Comparison of ENCODE assay signal across 12 cellular contexts in genomic region chr1:24768873-24769605, GRCh38. TPM values are rescaled to one million over a fixed set of nuclear protein-coding genes. Genes with fewer than 3 reads are reported as not detected.
DNase-seq lines count a peak whose midpoint lies in the region; ATAC-seq and TF ChIP-seq lines count a peak whose summit lies in the region.
"Had no signal": no experiment of that assay in that cellular context is flagged by ENCODE, and none has a peak within 500 bp of the region (broad histone marks: within the 10 kb centered on the region; RNA-seq: fewer than 3 reads in every experiment).

No MANE protein-coding gene starts in this region.

- TF ChIP-seq POLR2A in body of pancreas (IDR thresholded peaks at IDR 0.05) = no peak

- no TSS peak for BruUV-seq in PC-9 (replicated peaks; lab: Mats Ljungman, UMichigan)

- H3K4me2 ChIP-seq in PC-9 (no peak overlapping the region), smooth muscle cell (peak overlapping the region; percentile 35)

- H3K9ac ChIP-seq in smooth muscle cell (ENCODE audit: low read depth) = peak overlapping the region; percentile 12

- CTCF ChIA-PET in PC-9 (lab: Charles Lee) = interaction anchor here (0.7 kb wide), 1 partner anchor 370 kb away, joined by 3 read pairs; no protein-coding TSS in a partner anchor

- peaks cover 15% of the 10 kb centered on the region; the same call in 1 of the 2 replicates for H3K79me2 ChIP-seq in PC-9 (ENCODE audit: low read depth)
- H3K79me2 ChIP-seq in smooth muscle cell (ENCODE audit: low read depth) = peaks cover 97% of the 10 kb centered on the region

- H3F3A ChIP-seq in PC-9 (ENCODE audit: insufficient read depth, low read depth) (peaks cover 7% of the 10 kb centered on the region; the same call in 1 of the 2 replicates), smooth muscle cell (ENCODE audit: low read depth) (peaks cover 52% of the 10 kb centered on the region)

- POLR2A ChIA-PET in PC-9 (lab: Charles Lee; ENCODE audit: unreplicated experiment) = interaction anchor here (0.7 kb wide), 1 partner anchor 71 kb away, joined by 5 read pairs; no protein-coding TSS in a partner anchor

- H3K27ac ChIP-seq in PC-9 (peak overlapping the region; percentile 46; the same call in 1 of the 2 replicates), foreskin keratinocyte (peak overlapping the region; percentile 47), smooth muscle cell (ENCODE audit: low read depth) (peak overlapping the region; percentile 99), body of pancreas (peak overlapping the region in 2 of 4 donors; percentile 36 to 53)
- H3K27ac ChIP-seq: WERI-Rb-1 had no signal

- WGBS in smooth muscle cell (ENCODE audit: low lambda C conversion rate) = 52% methylated on average over 3 of the region's 4 CpGs
- WGBS in body of pancreas, 2 donors = 47 to 51% methylated on average over 4 of the region's 4 CpGs

- no peaks in the 10 kb centered on the region for H3K27me3 ChIP-seq in PC-9 (ENCODE audit: insufficient read depth, low read depth)
- H3K27me3 ChIP-seq in foreskin keratinocyte = no peaks in the 10 kb centered on the region
- H3K27me3 ChIP-seq in smooth muscle cell (ENCODE audit: low read depth) = no peaks in the 10 kb centered on the region
- no peaks in the 10 kb centered on the region for H3K27me3 ChIP-seq in body of pancreas

- intact Hi-C loops in PC-9 (cut with micrococcal nuclease; ENCODE audit: unreplicated experiment) (no loop called here), body of pancreas (cut with DNase I) (no loop called here)

- TF ChIP-seq CTCF in PC-9 (conservative IDR thresholded peaks at IDR 0.05) (no peak), foreskin keratinocyte (conservative IDR thresholded peaks at IDR 0.05) (no peak), smooth muscle cell (IDR thresholded peaks at IDR 0.05; ENCODE audit: borderline replicate concordance, insufficient read depth, poor library complexity, severe bottlenecking) (no peak), body of pancreas (IDR thresholded peaks at IDR 0.05) (no peak)

- no peaks in the 10 kb centered on the region; the same call in 1 of the 2 replicates for H3K4me1 ChIP-seq in PC-9 (replicated peaks; ENCODE audit: insufficient read depth)
- H3K4me1 ChIP-seq in foreskin keratinocyte = peaks cover 27% of the 10 kb centered on the region
- H3K4me1 ChIP-seq in smooth muscle cell (ENCODE audit: low read depth) = peaks cover 36% of the 10 kb centered on the region
- H3K4me1 ChIP-seq in body of pancreas = peaks cover 37% of the 10 kb centered on the region

- no peak for ATAC-seq in foreskin keratinocyte
- ATAC-seq in body of pancreas = no peak
- ATAC-seq in HG03378 (IDR thresholded peaks at IDR 0.05; ENCODE audit: unreplicated experiment) = no peak
- ATAC-seq: CD8-positive, alpha-beta T cell had no signal

- no peak overlapping the region for H3K4me3 ChIP-seq in PC-9
- H3K4me3 ChIP-seq in smooth muscle cell = no peak overlapping the region
- H3K4me3 ChIP-seq in body of pancreas = no peak overlapping the region

- H2AFZ ChIP-seq in PC-9 = no peak overlapping the region
- H2AFZ ChIP-seq in smooth muscle cell (ENCODE audit: low read depth) = no peak overlapping the region

- H3K9me3 ChIP-seq in PC-9 (ENCODE audit: insufficient read depth, low read depth) (no peaks in the 10 kb centered on the region), smooth muscle cell (replicated peaks; ENCODE audit: low read depth) (no peaks in the 10 kb centered on the region), body of pancreas (no peaks in the 10 kb centered on the region)

- no peaks in the 10 kb centered on the region for H3K9me2 ChIP-seq in PC-9 (ENCODE audit: insufficient read depth)

- peak; percentile 71 for DNase-seq in EH (ENCODE audit: low read depth)
- DNase-seq in PC-9 = no peak
- no peak for DNase-seq in foreskin keratinocyte
- no peak for DNase-seq in smooth muscle cell (lab: John Stamatoyannopoulos, UW; ENCODE audit: unreplicated experiment)
- no peak for DNase-seq in NAMALWA (ENCODE audit: low spot score)
- no peak for DNase-seq in body of pancreas
- DNase-seq in iPS-NIHi7 (ENCODE audit: extremely low spot score) = no peak
- DNase-seq: activated T-cell treated with anti-CD3 and anti-CD28 coated beads for 4 hours; CD8-positive, alpha-beta T cell; NCI-H2029 treated with DMSO at 0.1 percent for 48 hours; WERI-Rb-1 had no signal

- H4K20me1 ChIP-seq in PC-9 (ENCODE audit: insufficient read depth) (no peaks in the 10 kb centered on the region), smooth muscle cell (ENCODE audit: low read depth) (peaks cover 27% of the 10 kb centered on the region)

- H3K36me3 ChIP-seq in PC-9 (ENCODE audit: low read depth) = no peaks in the 10 kb centered on the region; the same call in 1 of the 2 replicates
- no peaks in the 10 kb centered on the region for H3K36me3 ChIP-seq in smooth muscle cell (ENCODE audit: low read depth)
- no peaks in the 10 kb centered on the region for H3K36me3 ChIP-seq in body of pancreas (replicated peaks in 1 of 2; ENCODE audit: insufficient read depth in 1 of 2, low read depth in 2 of 2)
- H3K36me3 ChIP-seq: WERI-Rb-1 had no signal

RNA-seq across cellular contexts. Expression of gene CLIC4, which starts 23.8 kb away (rescaled TPM):
- total RNA-seq in PC-9 (2021) = 94.6 and 123 TPM in 2 replicates
- 107 and 159 TPM in 2 replicates for total RNA-seq in foreskin keratinocyte
- 38.7 and 48.3 TPM in 2 replicates for polyA plus RNA-seq in foreskin keratinocyte
- 389 and 417 TPM in 2 replicates for total RNA-seq in smooth muscle cell
- polyA plus RNA-seq in smooth muscle cell = 149 and 151 TPM in 2 replicates
- 10 to 100 TPM; 58.1 to 78.8 TPM for total RNA-seq in body of pancreas
